ENCODE assay signal across 18 cellular contexts in genomic region chr5:80251636-80252035, GRCh38. TPM values are rescaled to one million over a fixed set of nuclear protein-coding genes. Genes with fewer than 3 reads are reported as not detected.
A peak's percentile ranks its signal among the peaks of the same experiment; 100 is the strongest.
DNase-seq lines count a peak whose midpoint lies in the region; ATAC-seq and TF ChIP-seq lines count a peak whose summit lies in the region.
"Had no signal": no experiment of that assay in that cellular context is flagged by ENCODE, and none has a peak within 500 bp of the region (broad histone marks: within the 10 kb centered on the region; RNA-seq: fewer than 3 reads in every experiment).

No MANE protein-coding gene starts in this region.

- WGBS in heart right ventricle, 2 donors: 83% methylated on average over 8 of the region's 8 CpGs

- H3K36me3 Mint-ChIP-seq in stimulated activated naive CD8-positive, alpha-beta T cell treated with anti-CD3 and anti-CD28 coated beads, Interleukin-15, Interleukin-2, amounts not matched to agents 100 ng/mL and 50 ng/mL, for 24 hours (ENCODE audit: low read depth): peaks cover 17% of the 10 kb centered on the region
- peaks cover 18% of the 10 kb centered on the region for H3K36me3 Mint-ChIP-seq in T-helper 17 cell (ENCODE audit: low read depth)

- TF ChIP-seq CTCF in foreskin keratinocyte (conservative IDR thresholded peaks at IDR 0.05): no peak
- TF ChIP-seq CTCF in heart right ventricle (IDR thresholded peaks at IDR 0.05): no peak
- no peak for TF ChIP-seq CTCF in right atrium auricular region (IDR thresholded peaks at IDR 0.05)

- H3K4me3 ChIP-seq in heart right ventricle (no peak overlapping the region), right atrium auricular region (no peak overlapping the region)
- H3K4me3 ChIP-seq: GM12878 had no signal

- peak overlapping the region; percentile 48 for H3K27ac Mint-ChIP-seq in stimulated activated naive CD8-positive, alpha-beta T cell treated with anti-CD3 and anti-CD28 coated beads, Interleukin-15, Interleukin-2, amounts not matched to agents 100 ng/mL and 50 ng/mL, for 24 hours
- peak overlapping the region; percentile 97 for H3K27ac Mint-ChIP-seq in T-helper 17 cell
- H3K27ac Mint-ChIP-seq: activated T-helper 2 cell treated with anti-CD3 and anti-CD28 coated beads, Interferon-gamma antibody, Interleukin-2, Interleukin-4, amounts not matched to agents 10 μg/mL and 5 μg/mL and 100 μg/mL, durations not matched to agents 14 hours and 24 hours and 36 hours had no signal

- peaks cover 14% of the 10 kb centered on the region for H3K4me1 ChIP-seq in foreskin keratinocyte
- peaks cover 19 to 67% (median 44%) of the 10 kb centered on the region in 9 donors for H3K4me1 ChIP-seq in heart right ventricle
- peaks cover 0 to 39% of the 10 kb centered on the region in 2 donors for H3K4me1 ChIP-seq in right atrium auricular region

- no peaks in the 10 kb centered on the region for H3K9me3 Mint-ChIP-seq in stimulated activated naive CD8-positive, alpha-beta T cell treated with anti-CD3 and anti-CD28 coated beads, Interleukin-15, Interleukin-2, amounts not matched to agents 100 ng/mL and 50 ng/mL, for 24 hours
- H3K9me3 Mint-ChIP-seq: activated T-helper 2 cell treated with anti-CD3 and anti-CD28 coated beads, Interferon-gamma antibody, Interleukin-2, Interleukin-4, amounts not matched to agents 10 μg/mL and 5 μg/mL and 100 μg/mL, durations not matched to agents 14 hours and 24 hours and 36 hours had no signal

- H3K27ac ChIP-seq in foreskin keratinocyte: no peak overlapping the region
- peak overlapping the region in 4 of 10 donors; percentile 24 to 41 (median 32) for H3K27ac ChIP-seq in heart right ventricle
- no peak overlapping the region for H3K27ac ChIP-seq in right atrium auricular region
- H3K27ac ChIP-seq: WERI-Rb-1 had no signal

- H3K4me3 Mint-ChIP-seq in stimulated activated naive CD8-positive, alpha-beta T cell treated with anti-CD3 and anti-CD28 coated beads, Interleukin-15, Interleukin-2, amounts not matched to agents 100 ng/mL and 50 ng/mL, for 24 hours: no peak overlapping the region
- H3K4me3 Mint-ChIP-seq in T-helper 17 cell: peak overlapping the region; percentile 68

- no peaks in the 10 kb centered on the region for H3K27me3 ChIP-seq in foreskin keratinocyte
- H3K27me3 ChIP-seq in heart right ventricle: no peaks in the 10 kb centered on the region
- H3K27me3 ChIP-seq in right atrium auricular region: no peaks in the 10 kb centered on the region

- peaks cover 83% of the 10 kb centered on the region for H3K4me1 Mint-ChIP-seq in stimulated activated naive CD8-positive, alpha-beta T cell treated with anti-CD3 and anti-CD28 coated beads, Interleukin-15, Interleukin-2, amounts not matched to agents 100 ng/mL and 50 ng/mL, for 24 hours (ENCODE audit: low read depth)
- peaks cover 69% of the 10 kb centered on the region for H3K4me1 Mint-ChIP-seq in T-helper 17 cell

- H3K9me3 ChIP-seq in T-helper 17 cell (ENCODE audit: control insufficient read depth, low read length, poor library complexity, severe bottlenecking) (no peaks in the 10 kb centered on the region), heart right ventricle (no peaks in the 10 kb centered on the region), right atrium auricular region (no peaks in the 10 kb centered on the region)

- ATAC-seq in stimulated activated naive CD8-positive, alpha-beta T cell treated with anti-CD3 and anti-CD28 coated beads, Interleukin-15, Interleukin-2, amounts not matched to agents 100 U/mL and 50 U/mL, for 24 hours: no peak
- ATAC-seq in T-helper 17 cell (no peak), foreskin keratinocyte (no peak), HG03354 (IDR thresholded peaks at IDR 0.05; ENCODE audit: poor library complexity, severe bottlenecking, unreplicated experiment) (no peak), heart right ventricle (no peak)
- ATAC-seq: GM12878, SK-N-SH treated with all-trans-retinoic acid at 6 μM for 48 hours had no signal

- no peaks in the 10 kb centered on the region for H3K36me3 ChIP-seq in heart right ventricle
- no peaks in the 10 kb centered on the region for H3K36me3 ChIP-seq in right atrium auricular region
- H3K36me3 ChIP-seq: WERI-Rb-1 had no signal

- no peak for DNase-seq in stimulated activated naive CD8-positive, alpha-beta T cell treated with anti-CD3 and anti-CD28 coated beads, Interleukin-15, Interleukin-2, amounts not matched to agents 100 U/mL and 50 U/mL, for 24 hours
- no peak for DNase-seq in T-helper 17 cell
- DNase-seq in foreskin keratinocyte: peak; percentile 48 to 55
- no peak for DNase-seq in heart right ventricle
- no peak for DNase-seq in COR-L47 (lab: John Stamatoyannopoulos, UW)
- DNase-seq in right atrium auricular region (ENCODE audit: low spot score): no peak
- DNase-seq: glutamatergic neuron; Karpas-422; kidney glomerular epithelial cell; NCI-H2171; stimulated activated CD4-positive, alpha-beta T cell treated with anti-CD3 and anti-CD28 coated beads, Interleukin-1b, Interleukin-23, amount 100 ng/mL, for 48 hours; stimulated activated CD8-positive, alpha-beta memory T cell treated with anti-CD3 and anti-CD28 coated beads, Interleukin-4, amount 100 ng/mL, for 48 hours; WERI-Rb-1 had no signal

- intact Hi-C loops in heart right ventricle (cut with DNase I): loop anchor here in 5 of 10 donors (1.0 to 10.0 kb wide), 7 partner anchors 34 to 737 kb away; partner anchors contain the start of genes HOMER1 (in 1 of the 5) and ZFYVE16 (in 1 of the 5)

- no peaks in the 10 kb centered on the region for H3K27me3 Mint-ChIP-seq in stimulated activated naive CD8-positive, alpha-beta T cell treated with anti-CD3 and anti-CD28 coated beads, Interleukin-15, Interleukin-2, amounts not matched to agents 100 ng/mL and 50 ng/mL, for 24 hours
- H3K27me3 Mint-ChIP-seq in T-helper 17 cell: no peaks in the 10 kb centered on the region

RNA-seq across cellular contexts. Expression of gene SERINC5, which starts 4.2 kb away (rescaled TPM):
- 100 to 1,000 TPM; 118 to 119 TPM for total RNA-seq in T-helper 17 cell
- total RNA-seq in foreskin keratinocyte: 19.1 and 21.4 TPM in 2 replicates
- polyA plus RNA-seq in foreskin keratinocyte: 2.9 and 3.9 TPM in 2 replicates
- total RNA-seq in heart right ventricle: 10 to 100 TPM; 13.2 to 21.9 (median 15.8) TPM
- polyA plus RNA-seq in heart right ventricle: 1 to 10 TPM; 2.3 to 2.7 TPM
- total RNA-seq in right atrium auricular region: 10 to 100 TPM in 1 of 2 donors, 1 to 10 TPM in 1; 9.2 to 11.0 TPM

Comparison
In these comparisons a context has a peak if more than half of its experiments do, and no peak if none do; other contexts are left out.
1. DNase-seq: peak in foreskin keratinocyte (2 of 2); none in stimulated activated naive CD8-positive, alpha-beta T cell treated with anti-CD3 and anti-CD28 coated beads, Interleukin-15, Interleukin-2, amounts not matched to agents 100 U/mL and 50 U/mL, for 24 hours (single experiment), T-helper 17 cell (0 of 3), heart right ventricle (0 of 2), COR-L47 (single experiment) and right atrium auricular region (single experiment).